ENCODE assay signal across 1 cellular context in genomic region chr18:3597978-3598365, GRCh38.
TF ChIP-seq lines count a peak whose summit lies in the region.

No MANE protein-coding gene starts in this region.

TF ChIP-seq in HepG2, 621 proteins besides CTCF, POLR2A, EP300 and RAD21:
- TF ChIP-seq ZBTB38 (CRISPR knock-in tag; IDR thresholded peaks at IDR 0.05): peak; percentile 43; the same call in 1 of the 2 replicates
- TF ChIP-seq PAXIP1 (CRISPR knock-in tag; conservative IDR thresholded peaks at IDR 0.05): 0 out of 2 replicates have a peak, but pooled peaks have one; percentile 14
- peak; percentile 88 for TF ChIP-seq ZBTB33 (CRISPR knock-in tag; IDR thresholded peaks at IDR 0.05)
- peak; percentile 67 for TF ChIP-seq CEBPB (IDR thresholded peaks at IDR 0.05; ENCODE audit: borderline replicate concordance, low read depth, low read length)
- peak; percentile 63; the same call in 1 of the 2 replicates for TF ChIP-seq ZNF770 (CRISPR knock-in tag; IDR thresholded peaks at IDR 0.05)
- 0 out of 2 replicates have a peak, but pooled peaks have one; percentile 69 for TF ChIP-seq ZNF703 (CRISPR knock-in tag; IDR thresholded peaks at IDR 0.05; ENCODE audit: borderline replicate concordance)
- TF ChIP-seq CEBPG (CRISPR knock-in tag; IDR thresholded peaks at IDR 0.05): peak; percentile 39; the same call in 1 of the 2 replicates
